Comparison of ENCODE assay signal across 17 cellular contexts in genomic region chr4:151389316-151389715, GRCh38. TPM values are rescaled to one million over a fixed set of nuclear protein-coding genes. Genes with fewer than 3 reads are reported as not detected.
DNase-seq lines count a peak whose midpoint lies in the region; ATAC-seq, FAIRE-seq and TF ChIP-seq lines count a peak whose summit lies in the region.
"Had no signal": no experiment of that assay in that cellular context is flagged by ENCODE, and none has a peak within 500 bp of the region (broad histone marks: within the 10 kb centered on the region; RNA-seq: fewer than 3 reads in every experiment).

No MANE protein-coding gene starts in this region.

- no peaks in the 10 kb centered on the region for H3K9me3 ChIP-seq in astrocyte (ENCODE audit: insufficient read depth, low read depth, low read length)
- H3K9me3 ChIP-seq: HAP-1 had no signal

- no peak overlapping the region for H2AFZ ChIP-seq in astrocyte (ENCODE audit: low read depth, low read length)

- no peaks in the 10 kb centered on the region for H3K27me3 ChIP-seq in astrocyte (ENCODE audit: insufficient read depth, low read length)

- no peaks in the 10 kb centered on the region for H3K79me2 ChIP-seq in astrocyte (ENCODE audit: insufficient read depth, low read length)

- H4K20me1 ChIP-seq in astrocyte (ENCODE audit: insufficient read depth, low read length) = no peaks in the 10 kb centered on the region

- no peaks in the 10 kb centered on the region for H3K4me1 Mint-ChIP-seq in astrocyte (ENCODE audit: low read depth, unreplicated experiment)

- DNase-seq in AG08395 (ENCODE audit: low spot score) (peak; percentile 56), GM03348 (ENCODE audit: low spot score) (peak; percentile 63), astrocyte (ENCODE audit: low read depth) (no peak), fibroblast of the conjunctiva (ENCODE audit: low read depth) (peak; percentile 21), NCI-H2107 treated with DMSO at 0.1 percent for 48 hours (lab: John Stamatoyannopoulos, UW; ENCODE audit: unreplicated experiment) (no peak)
- DNase-seq in activated naive CD4-positive, alpha-beta T cell treated with Interleukin-2 at 50 U/mL for 16 hours = no peak
- DNase-seq: COR-L47, NCI-H1436, NCI-H2029, NCI-H2171 treated with DMSO at 0.1 percent for 48 hours, NCI-H748 treated with DMSO at 0.1 percent for 48 hours, PC-3, SW 1271 had no signal

- H3K36me3 Mint-ChIP-seq in astrocyte (ENCODE audit: low read depth, unreplicated experiment) = no peaks in the 10 kb centered on the region

- FAIRE-seq in astrocyte (lab: Jason Lieb, UNC) = peak; percentile 66

- TF ChIP-seq CTCF in astrocyte (IDR thresholded peaks at IDR 0.05; ENCODE audit: insufficient read depth, low read depth, low read length) = no peak

- no peak overlapping the region for H3K4me2 ChIP-seq in astrocyte (ENCODE audit: low read length)

- H3K27ac Mint-ChIP-seq in astrocyte (ENCODE audit: unreplicated experiment) = no peak overlapping the region

- no peak overlapping the region for H3K27ac ChIP-seq in astrocyte (ENCODE audit: low read depth, low read length)
- H3K27ac ChIP-seq: 22Rv1 had no signal

- peaks cover 3% of the 10 kb centered on the region for H3K27me3 Mint-ChIP-seq in astrocyte (ENCODE audit: low read depth, unreplicated experiment)

- no peaks in the 10 kb centered on the region for H3K36me3 ChIP-seq in astrocyte (ENCODE audit: insufficient read depth, low read length)
- H3K36me3 ChIP-seq: HAP-1 had no signal

- H3K4me3 Mint-ChIP-seq in astrocyte (ENCODE audit: unreplicated experiment) = no peak overlapping the region

- H3K4me1 ChIP-seq in astrocyte (ENCODE audit: insufficient read depth, low read length) = no peaks in the 10 kb centered on the region
- H3K4me1 ChIP-seq: HAP-1 had no signal

- H3K4me3 ChIP-seq in astrocyte (ENCODE audit: insufficient read depth, low read depth, low read length) = no peak overlapping the region
- H3K4me3 ChIP-seq: HAP-1 had no signal

- peaks cover 7% of the 10 kb centered on the region for H3K9me3 Mint-ChIP-seq in astrocyte (ENCODE audit: unreplicated experiment)

- no peak for ATAC-seq in HG03469 (IDR thresholded peaks at IDR 0.05; ENCODE audit: unreplicated experiment)
- ATAC-seq in HG03571 (IDR thresholded peaks at IDR 0.05; ENCODE audit: unreplicated experiment) = no peak
- ATAC-seq: PC-3 had no signal

- no peak overlapping the region for H3K9ac ChIP-seq in astrocyte (ENCODE audit: low read length)

RNA-seq across cellular contexts. Expression of gene FHIP1A, which starts 19.7 kb away (rescaled TPM):
- 2.4 and 4.1 TPM in 2 replicates for total RNA-seq in astrocyte

Comparison
In these comparisons a context has a peak if more than half of its experiments do, and no peak if none do; other contexts are left out.
1. DNase-seq: peak in AG08395 (single experiment), GM03348 (single experiment) and fibroblast of the conjunctiva (single experiment); none in astrocyte (single experiment), activated naive CD4-positive, alpha-beta T cell treated with Interleukin-2 at 50 U/mL for 16 hours (single experiment) and NCI-H2107 treated with DMSO at 0.1 percent for 48 hours (single experiment).